ENCODE assay signal across 1 cellular context in genomic region chr2:68811364-68811763, GRCh38.
TF ChIP-seq lines count a peak whose summit lies in the region.

No MANE protein-coding gene starts in this region.

TF ChIP-seq in HepG2, 621 proteins besides CTCF, POLR2A, EP300 and RAD21 (continued from another document):
- TF ChIP-seq SP1 (IDR thresholded peaks at IDR 0.05), result no peak
- TF ChIP-seq SP1 (CRISPR knock-in tag; IDR thresholded peaks at IDR 0.05), result no peak
- TF ChIP-seq ZNF687 (CRISPR knock-in tag; IDR thresholded peaks at IDR 0.05), result no peak
- no peak for TF ChIP-seq PCBP1 (IDR thresholded peaks at IDR 0.05; ENCODE audit: borderline replicate concordance, low read depth, low read length)
- TF ChIP-seq PREB (CRISPR knock-in tag; IDR thresholded peaks at IDR 0.05), result no peak
- no peak for TF ChIP-seq ZSCAN21 (CRISPR knock-in tag; IDR thresholded peaks at IDR 0.05; ENCODE audit: borderline replicate concordance)
- no peak for TF ChIP-seq NFE2L2 (IDR thresholded peaks at IDR 0.05; ENCODE audit: low read length)
- no peak for TF ChIP-seq ARID5B (CRISPR knock-in tag; IDR thresholded peaks at IDR 0.05)
- TF ChIP-seq ZFY (CRISPR knock-in tag; IDR thresholded peaks at IDR 0.05), result no peak
